In the genomic region with DNA sequence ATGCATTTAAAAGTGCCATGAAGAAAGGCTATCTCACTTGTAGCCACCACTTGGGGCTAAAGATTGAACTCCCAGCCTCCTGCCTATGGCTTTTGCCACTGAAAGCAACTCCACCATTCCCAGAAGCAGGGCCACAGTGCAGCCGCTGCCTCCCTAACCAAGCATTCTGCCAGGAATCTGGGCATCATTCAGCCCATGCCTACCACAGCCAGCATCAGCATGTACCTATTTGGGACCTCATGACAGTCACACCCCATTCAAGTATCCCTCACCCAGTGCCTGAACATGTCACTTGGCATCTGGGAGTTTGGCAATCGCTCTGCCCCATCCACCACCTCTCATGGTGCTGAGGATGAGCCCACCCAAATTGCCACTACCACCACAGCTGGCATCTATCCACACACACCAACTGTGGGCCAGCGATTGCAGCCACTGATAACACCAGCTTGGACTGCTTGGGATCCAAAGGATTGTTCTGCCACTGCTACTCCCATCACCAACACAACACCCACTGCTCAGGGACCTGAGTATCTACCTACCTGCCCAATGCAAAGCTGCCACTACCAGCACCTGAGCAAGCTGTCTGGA, we compare ENCODE assay signal across 32 cellular contexts.
"Had no signal": no experiment of that assay in that cellular context is flagged by ENCODE, and none has a peak within 500 bp of the region (broad histone marks: within the 10 kb centered on the region; RNA-seq: fewer than 3 reads in every experiment).

No MANE protein-coding gene starts in this region.

- H3K36me3 ChIP-seq: adrenal gland, ascending aorta, breast epithelium, esophagus squamous epithelium had no signal

- H3K4me1 Mint-ChIP-seq: activated CD4-positive, alpha-beta T cell treated with anti-CD3 and anti-CD28 coated beads, Interleukin-2, amount 10 ng/mL, durations not matched to agents 24 days and 14 days; activated CD8-positive, alpha-beta memory T cell treated with anti-CD3 and anti-CD28 coated beads, Interleukin-2, amount 10 ng/mL, durations not matched to agents 7 days and 5 days had no signal

- H3K9me3 ChIP-seq: adrenal gland, ascending aorta, breast epithelium, esophagus squamous epithelium had no signal

- DNase-seq: activated CD4-positive, alpha-beta memory T cell treated with anti-CD3 and anti-CD28 coated beads for 36 hours; activated CD4-positive, alpha-beta T cell treated with anti-CD3 and anti-CD28 coated beads for 36 hours; activated CD4-positive, alpha-beta T cell treated with anti-CD3 and anti-CD28 coated beads, Interleukin-2, amount 10 ng/mL, durations not matched to agents 24 days and 14 days; activated CD4-positive, CD25-positive, alpha-beta regulatory T cell; activated CD4-positive, CD25-positive, alpha-beta regulatory T cell treated with anti-CD3 and anti-CD28 coated beads, Interleukin-2, amount 50 U/mL, for 72 hours; activated CD8-positive, alpha-beta memory T cell treated with anti-CD3 and anti-CD28 coated beads, Interleukin-2, amount 10 ng/mL, durations not matched to agents 7 days and 5 days; activated CD8-positive, alpha-beta memory T cell treated with anti-CD3 and anti-CD28 coated beads, Interleukin-2, amount 50 U/mL, for 4 hours; activated CD8-positive, alpha-beta T cell treated with anti-CD3 and anti-CD28 coated beads, Interleukin-2, amount 10 ng/mL, durations not matched to agents 7 days and 5 days; activated effector memory CD4-positive, alpha-beta T cell treated with anti-CD3 and anti-CD28 coated beads, Interleukin-2, amount 50 U/mL, for 16 hours; activated naive CD4-positive, alpha-beta T cell treated with anti-CD3 and anti-CD28 coated beads for 36 hours; activated naive CD8-positive, alpha-beta T cell treated with anti-CD3 and anti-CD28 coated beads for 36 hours; activated naive CD8-positive, alpha-beta T cell treated with anti-CD3 and anti-CD28 coated beads, Interleukin-2, amount 50 U/mL, for 24 hours; activated T-cell treated with anti-CD3 and anti-CD28 coated beads, Interleukin-2, amount 50 U/mL, for 1 hour; activated T-cell treated with anti-CD3 and anti-CD28 coated beads, Interleukin-2, amount 50 U/mL, for 48 hours; adrenal gland; amygdala; cortex of kidney; dermis blood vessel endothelial cell; effector CD4-positive, alpha-beta T cell; effector memory CD8-positive, alpha-beta T cell; esophagus squamous epithelium; foreskin melanocyte; head of caudate nucleus; T-helper 2 cell had no signal

- H3K36me3 Mint-ChIP-seq: activated CD4-positive, alpha-beta memory T cell treated with anti-CD3 and anti-CD28 coated beads for 36 hours; activated CD8-positive, alpha-beta memory T cell treated with anti-CD3 and anti-CD28 coated beads, Interleukin-2, amount 10 ng/mL, durations not matched to agents 7 days and 5 days; activated naive CD4-positive, alpha-beta T cell treated with anti-CD3 and anti-CD28 coated beads, Interleukin-2, amount 50 U/mL, for 24 hours; activated naive CD8-positive, alpha-beta T cell treated with anti-CD3 and anti-CD28 coated beads for 36 hours; brain had no signal

- H3K9me3 Mint-ChIP-seq: activated CD4-positive, alpha-beta memory T cell treated with anti-CD3 and anti-CD28 coated beads for 36 hours; activated CD4-positive, alpha-beta T cell treated with anti-CD3 and anti-CD28 coated beads, Interleukin-2, amount 10 ng/mL, durations not matched to agents 24 days and 14 days; activated naive CD4-positive, alpha-beta T cell treated with anti-CD3 and anti-CD28 coated beads for 36 hours; activated naive CD4-positive, alpha-beta T cell treated with anti-CD3 and anti-CD28 coated beads, Interleukin-2, amount 50 U/mL, for 24 hours; activated naive CD8-positive, alpha-beta T cell treated with anti-CD3 and anti-CD28 coated beads for 36 hours; activated naive CD8-positive, alpha-beta T cell treated with anti-CD3 and anti-CD28 coated beads, Interleukin-2, amount 50 U/mL, for 24 hours; activated T-helper 2 cell treated with anti-CD3 and anti-CD28 coated beads, Interferon-gamma antibody, Interleukin-2, Interleukin-4, amounts not matched to agents 10 μg/mL and 5 μg/mL and 100 μg/mL, durations not matched to agents 14 hours and 24 hours and 36 hours; central memory CD8-positive, alpha-beta T cell had no signal

- H3K27me3 ChIP-seq: adrenal gland, ascending aorta, breast epithelium, esophagus squamous epithelium had no signal

- H3K27ac Mint-ChIP-seq: activated CD4-positive, alpha-beta memory T cell treated with anti-CD3 and anti-CD28 coated beads for 36 hours; activated CD4-positive, alpha-beta T cell treated with anti-CD3 and anti-CD28 coated beads for 36 hours; activated CD4-positive, alpha-beta T cell treated with anti-CD3 and anti-CD28 coated beads, Interleukin-2, amount 10 ng/mL, durations not matched to agents 24 days and 14 days; activated CD8-positive, alpha-beta memory T cell treated with anti-CD3 and anti-CD28 coated beads, Interleukin-2, amount 10 ng/mL, durations not matched to agents 7 days and 5 days; activated CD8-positive, alpha-beta T cell treated with anti-CD3 and anti-CD28 coated beads, Interleukin-2, amount 10 ng/mL, durations not matched to agents 7 days and 5 days; activated naive CD4-positive, alpha-beta T cell treated with anti-CD3 and anti-CD28 coated beads for 36 hours; activated naive CD4-positive, alpha-beta T cell treated with anti-CD3 and anti-CD28 coated beads, Interleukin-2, amount 50 U/mL, for 24 hours; activated naive CD8-positive, alpha-beta T cell treated with anti-CD3 and anti-CD28 coated beads for 36 hours; activated naive CD8-positive, alpha-beta T cell treated with anti-CD3 and anti-CD28 coated beads, Interleukin-2, amount 50 U/mL, for 24 hours; activated T-helper 1 cell treated with anti-CD3 and anti-CD28 coated beads, Interleukin-12 subunit alpha, Interleukin-12 subunit beta, Interleukin-2, Interleukin-4 antibody, amounts not matched to agents 30 ng/mL and 10 ng/mL and 1 ng/mL, durations not matched to agents 14 hours and 24 hours and 36 hours; activated T-helper 2 cell treated with anti-CD3 and anti-CD28 coated beads, Interferon-gamma antibody, Interleukin-2, Interleukin-4, amounts not matched to agents 10 μg/mL and 5 μg/mL and 100 μg/mL, durations not matched to agents 14 hours and 24 hours and 36 hours; brain; effector memory CD8-positive, alpha-beta T cell had no signal

- ATAC-seq: activated CD4-positive, alpha-beta T cell treated with anti-CD3 and anti-CD28 coated beads for 36 hours; activated CD8-positive, alpha-beta memory T cell treated with anti-CD3 and anti-CD28 coated beads, Interleukin-2, amount 10 ng/mL, durations not matched to agents 7 days and 5 days; activated CD8-positive, alpha-beta T cell treated with anti-CD3 and anti-CD28 coated beads, Interleukin-2, amount 10 ng/mL, durations not matched to agents 7 days and 5 days; activated naive CD8-positive, alpha-beta T cell treated with anti-CD3 and anti-CD28 coated beads, Interleukin-2, amount 50 U/mL, for 24 hours; effector memory CD8-positive, alpha-beta T cell had no signal

- H3K4me3 Mint-ChIP-seq: activated CD4-positive, alpha-beta memory T cell treated with anti-CD3 and anti-CD28 coated beads for 36 hours; activated CD4-positive, alpha-beta T cell treated with anti-CD3 and anti-CD28 coated beads for 36 hours; activated CD4-positive, alpha-beta T cell treated with anti-CD3 and anti-CD28 coated beads, Interleukin-2, amount 10 ng/mL, durations not matched to agents 24 days and 14 days; activated CD8-positive, alpha-beta memory T cell treated with anti-CD3 and anti-CD28 coated beads, Interleukin-2, amount 10 ng/mL, durations not matched to agents 7 days and 5 days; activated CD8-positive, alpha-beta T cell treated with anti-CD3 and anti-CD28 coated beads, Interleukin-2, amount 10 ng/mL, durations not matched to agents 7 days and 5 days; activated naive CD4-positive, alpha-beta T cell treated with anti-CD3 and anti-CD28 coated beads for 36 hours; activated naive CD4-positive, alpha-beta T cell treated with anti-CD3 and anti-CD28 coated beads, Interleukin-2, amount 50 U/mL, for 24 hours; activated naive CD8-positive, alpha-beta T cell treated with anti-CD3 and anti-CD28 coated beads for 36 hours; activated naive CD8-positive, alpha-beta T cell treated with anti-CD3 and anti-CD28 coated beads, Interleukin-2, amount 50 U/mL, for 24 hours; activated T-helper 1 cell treated with anti-CD3 and anti-CD28 coated beads, Interleukin-12 subunit alpha, Interleukin-12 subunit beta, Interleukin-2, Interleukin-4 antibody, amounts not matched to agents 30 ng/mL and 10 ng/mL and 1 ng/mL, durations not matched to agents 14 hours and 24 hours and 36 hours; brain; central memory CD8-positive, alpha-beta T cell; effector memory CD8-positive, alpha-beta T cell had no signal

- H3K4me1 ChIP-seq: adrenal gland, ascending aorta, breast epithelium, esophagus squamous epithelium had no signal

- H3K4me3 ChIP-seq: adrenal gland, ascending aorta, breast epithelium, esophagus squamous epithelium had no signal

- H3K27ac ChIP-seq: adrenal gland, ascending aorta, breast epithelium, epithelial cell of prostate, esophagus squamous epithelium had no signal
